In the genomic region with DNA sequence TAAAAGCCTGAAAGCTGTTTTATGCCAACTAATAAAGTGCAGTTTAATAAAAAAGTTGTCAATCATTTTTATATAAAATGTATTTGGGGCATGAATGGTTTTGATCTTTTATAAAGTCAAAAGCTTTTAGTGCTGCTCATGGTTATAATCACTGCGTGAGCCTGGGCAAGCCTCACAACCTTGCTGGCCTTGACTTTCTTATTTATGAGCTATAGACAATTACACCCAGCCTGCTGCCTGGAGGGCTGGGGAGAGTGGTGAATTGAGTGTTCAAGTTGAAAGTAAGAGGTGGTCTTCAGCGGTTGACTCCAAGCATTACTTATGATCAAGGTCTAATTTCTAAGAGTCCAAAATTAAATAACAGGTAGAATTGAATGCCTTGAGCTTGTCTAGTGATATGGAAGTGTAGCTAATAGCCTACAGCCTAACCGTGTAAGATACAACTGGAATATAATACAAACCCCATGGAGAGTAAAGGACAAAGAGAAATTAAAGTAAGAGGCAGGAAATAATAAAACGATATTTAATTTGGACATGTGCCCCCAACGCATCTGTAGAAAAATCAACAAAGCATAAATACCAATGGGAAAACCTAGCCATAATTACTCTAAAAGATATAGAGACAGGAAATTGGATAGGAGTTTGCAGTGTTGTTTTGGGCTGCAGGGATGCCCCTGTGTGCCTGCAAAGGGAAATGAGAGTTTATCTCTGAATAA, we compare ENCODE assay signal across 24 cellular contexts.
"Had no signal": no experiment of that assay in that cellular context is flagged by ENCODE, and none has a peak within 500 bp of the region (broad histone marks: within the 10 kb centered on the region; RNA-seq: fewer than 3 reads in every experiment).

No MANE protein-coding gene starts in this region.

- H3K9me3 ChIP-seq: thoracic aorta, upper lobe of right lung had no signal

- H3K27me3 ChIP-seq: brain microvascular endothelial cell, dorsolateral prefrontal cortex, hepatocyte, upper lobe of right lung had no signal

- H3K4me3 ChIP-seq: dorsolateral prefrontal cortex, hepatocyte, lung, thoracic aorta, upper lobe of right lung had no signal

- DNase-seq: activated CD4-positive, alpha-beta T cell treated with anti-CD3 and anti-CD28 coated beads, Interleukin-2, amount 50 U/mL, for 1 hour; activated CD8-positive, alpha-beta memory T cell treated with anti-CD3 and anti-CD28 coated beads, Interleukin-2, amount 50 U/mL, for 4 hours; activated effector memory CD4-positive, alpha-beta T cell treated with Interleukin-2 at 50 U/mL for 16 hours; activated naive CD4-positive, alpha-beta T cell treated with anti-CD3 and anti-CD28 coated beads, Interleukin-2, amount 10 ng/mL, durations not matched to agents 7 days and 5 days; activated naive CD8-positive, alpha-beta T cell treated with anti-CD3 and anti-CD28 coated beads, Interleukin-2, amount 50 U/mL, for 24 hours; activated T-cell treated with anti-CD3 and anti-CD28 coated beads, Interleukin-2, amount 50 U/mL, for 4 hours; anterior cingulate cortex; brain microvascular endothelial cell; central memory CD4-positive, alpha-beta T cell; dorsolateral prefrontal cortex; endodermal cell; foreskin fibroblast; midbrain; small intestine; stimulated activated CD4-positive, alpha-beta T cell treated with anti-CD3 and anti-CD28 coated beads, Interleukin-15, amount 100 ng/mL, for 24 hours; stimulated activated CD4-positive, alpha-beta T cell treated with anti-CD3 and anti-CD28 coated beads, Interleukin-4, amount 100 ng/mL, for 1 hour; stimulated activated naive CD8-positive, alpha-beta T cell treated with anti-CD3 and anti-CD28 coated beads, Interleukin-15, amount 100 ng/mL, for 72 hours; T-helper 1 cell; T-helper 9 cell; upper lobe of right lung had no signal

- H3K36me3 ChIP-seq: brain microvascular endothelial cell, thoracic aorta, upper lobe of right lung had no signal

- H3K27ac ChIP-seq: brain microvascular endothelial cell, dorsolateral prefrontal cortex, epithelial cell of prostate, hepatocyte, thoracic aorta, upper lobe of right lung had no signal
